Comparison of ENCODE assay signal across 22 cellular contexts in the genomic region with DNA sequence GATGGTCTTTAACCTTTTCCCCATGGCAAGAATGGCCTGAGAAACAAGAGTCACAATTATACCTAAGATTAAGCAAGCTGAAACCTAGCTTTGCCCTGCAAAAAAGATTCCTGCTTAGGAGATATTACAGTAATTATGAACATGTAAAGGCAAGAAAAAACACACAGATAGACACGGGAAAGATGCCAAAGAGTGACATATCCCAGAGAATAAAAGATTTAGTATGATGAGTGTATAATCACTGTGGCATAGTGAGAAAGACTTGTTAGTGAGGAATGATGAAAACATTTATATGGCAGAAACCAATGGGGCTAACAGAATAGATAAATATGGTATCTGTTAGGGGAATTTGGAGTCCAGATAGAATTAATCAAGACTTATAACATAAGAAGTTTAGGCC. TPM values are rescaled to one million over a fixed set of nuclear protein-coding genes. Genes with fewer than 3 reads are reported as not detected.
"Had no signal": no experiment of that assay in that cellular context is flagged by ENCODE, and none has a peak within 500 bp of the region (broad histone marks: within the 10 kb centered on the region; RNA-seq: fewer than 3 reads in every experiment).

No MANE protein-coding gene starts in this region.

- H3K4me3 Mint-ChIP-seq: activated B cell treated with CpG ODN at 0.5 μM for 24 hours; activated CD4-positive, alpha-beta memory T cell treated with anti-CD3 and anti-CD28 coated beads for 36 hours; activated CD4-positive, alpha-beta T cell treated with anti-CD3 and anti-CD28 coated beads, Interleukin-2, amount 10 ng/mL, durations not matched to agents 7 days and 5 days; activated naive CD4-positive, alpha-beta T cell treated with anti-CD3 and anti-CD28 coated beads for 36 hours; activated naive CD8-positive, alpha-beta T cell; activated T-helper 17 cell treated with anti-CD3 and anti-CD28 coated beads, Interleukin-2, amount 50 U/mL, for 72 hours; brain; T-helper 17 cell had no signal

- H3K27me3 Mint-ChIP-seq: activated B cell treated with CpG ODN at 0.5 μM for 24 hours; activated CD4-positive, alpha-beta memory T cell treated with anti-CD3 and anti-CD28 coated beads for 36 hours; activated naive CD8-positive, alpha-beta T cell; activated T-helper 17 cell treated with anti-CD3 and anti-CD28 coated beads, Interleukin-2, amount 50 U/mL, for 72 hours; brain; T-helper 17 cell had no signal

- H3K36me3 Mint-ChIP-seq: activated CD4-positive, alpha-beta memory T cell treated with anti-CD3 and anti-CD28 coated beads for 36 hours; activated naive CD8-positive, alpha-beta T cell; brain had no signal

- DNase-seq: activated B cell treated with CpG ODN at 0.5 μM for 24 hours; activated CD4-positive, alpha-beta memory T cell treated with anti-CD3 and anti-CD28 coated beads for 36 hours; activated CD4-positive, alpha-beta T cell treated with anti-CD3 and anti-CD28 coated beads, Interleukin-2, amount 10 ng/mL, durations not matched to agents 7 days and 5 days; activated CD8-positive, alpha-beta memory T cell treated with anti-CD3 and anti-CD28 coated beads for 24 hours; activated gamma-delta T cell; activated naive CD4-positive, alpha-beta T cell treated with anti-CD3 and anti-CD28 coated beads for 36 hours; activated T-cell treated with anti-CD3 and anti-CD28 coated beads, Interleukin-2, amount 50 U/mL, for 48 hours; amygdala; NCI-H1417; NCI-H1930; NCI-H2171; NCI-H345; NCI-H510A; NCI-H69; PC-3; SIG-M5; T-helper 17 cell; T-helper 9 cell had no signal

- H3K27ac Mint-ChIP-seq: activated B cell treated with CpG ODN at 0.5 μM for 24 hours; activated CD4-positive, alpha-beta memory T cell treated with anti-CD3 and anti-CD28 coated beads for 36 hours; activated CD4-positive, alpha-beta T cell treated with anti-CD3 and anti-CD28 coated beads, Interleukin-2, amount 10 ng/mL, durations not matched to agents 7 days and 5 days; activated naive CD4-positive, alpha-beta T cell treated with anti-CD3 and anti-CD28 coated beads for 36 hours; activated naive CD8-positive, alpha-beta T cell; activated T-helper 17 cell treated with anti-CD3 and anti-CD28 coated beads, Interleukin-2, amount 50 U/mL, for 72 hours; brain; T-helper 17 cell had no signal

- ATAC-seq: activated T-helper 17 cell treated with anti-CD3 and anti-CD28 coated beads, Interleukin-2, amount 50 U/mL, for 72 hours; PC-3; T-helper 17 cell had no signal

- H3K9me3 Mint-ChIP-seq: activated B cell treated with CpG ODN at 0.5 μM for 24 hours; activated CD4-positive, alpha-beta memory T cell treated with anti-CD3 and anti-CD28 coated beads for 36 hours; activated CD4-positive, alpha-beta T cell treated with anti-CD3 and anti-CD28 coated beads, Interleukin-2, amount 10 ng/mL, durations not matched to agents 7 days and 5 days; activated naive CD4-positive, alpha-beta T cell treated with anti-CD3 and anti-CD28 coated beads for 36 hours; activated T-helper 17 cell treated with anti-CD3 and anti-CD28 coated beads, Interleukin-2, amount 50 U/mL, for 72 hours had no signal

- H3K4me1 Mint-ChIP-seq: activated B cell treated with CpG ODN at 0.5 μM for 24 hours; activated CD4-positive, alpha-beta T cell treated with anti-CD3 and anti-CD28 coated beads, Interleukin-2, amount 10 ng/mL, durations not matched to agents 7 days and 5 days; activated T-helper 17 cell treated with anti-CD3 and anti-CD28 coated beads, Interleukin-2, amount 50 U/mL, for 72 hours; brain; T-helper 17 cell had no signal

RNA-seq across cellular contexts. Expression of a gene that starts 29.6 kb away (rescaled TPM):
- total RNA-seq: astrocyte, PC-3 had no signal
